ENCODE assay signal across 19 cellular contexts in the genomic region with DNA sequence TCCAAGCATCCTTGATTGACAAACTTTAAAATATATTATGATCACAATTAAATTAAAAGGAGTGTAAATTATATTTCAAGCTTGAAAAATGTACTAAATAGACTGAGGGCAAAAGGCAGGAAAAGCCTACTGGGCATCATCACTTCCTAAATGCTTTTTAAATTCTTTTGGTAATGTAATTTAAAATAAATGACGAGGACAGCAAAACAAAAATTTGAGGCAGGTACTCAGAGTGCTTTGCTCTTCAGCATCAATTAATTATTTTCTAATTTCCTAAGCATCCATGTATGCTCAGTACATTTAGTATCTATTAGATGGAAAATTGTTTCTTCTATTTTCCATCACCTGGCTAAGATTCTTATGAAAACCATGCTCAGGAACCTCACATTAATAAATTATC. TPM values are rescaled to one million over a fixed set of nuclear protein-coding genes. Genes with fewer than 3 reads are reported as not detected.
A peak's percentile ranks its signal among the peaks of the same experiment; 100 is the strongest.
DNase-seq lines count a peak whose midpoint lies in the region; ATAC-seq and TF ChIP-seq lines count a peak whose summit lies in the region.
"Had no signal": no experiment of that assay in that cellular context is flagged by ENCODE, and none has a peak within 500 bp of the region (broad histone marks: within the 10 kb centered on the region; RNA-seq: fewer than 3 reads in every experiment).

No MANE protein-coding gene starts in this region.

- peaks cover 6% of the 10 kb centered on the region for H4K20me1 ChIP-seq in SK-N-SH (ENCODE audit: insufficient read depth)

- H3K36me3 Mint-ChIP-seq in CD4-positive, alpha-beta T cell (ENCODE audit: low read depth) = peaks cover 50% of the 10 kb centered on the region
- H3K36me3 Mint-ChIP-seq in activated T-helper 1 cell treated with anti-CD3 and anti-CD28 coated beads, Interleukin-12 subunit alpha, Interleukin-12 subunit beta, Interleukin-2, Interleukin-4 antibody, amounts not matched to agents 30 ng/mL and 10 ng/mL and 1 ng/mL, durations not matched to agents 14 hours and 24 hours and 36 hours (ENCODE audit: low read depth) = peaks cover 56% of the 10 kb centered on the region

- TF ChIP-seq EP300 in SK-N-SH (IDR thresholded peaks at IDR 0.05; ENCODE audit: borderline replicate concordance in 1 of 2, low read depth in 1 of 2, low read length in 1 of 2) = no peak

- peaks cover 5% of the 10 kb centered on the region for H3K79me1 ChIP-seq in mesenchymal stem cell (replicated peaks; ENCODE audit: low read length, poor library complexity, severe bottlenecking)

- H3K14ac ChIP-seq in mesenchymal stem cell (ENCODE audit: low read length in 2 of 2) = no peak overlapping the region

- DNase-seq in SK-N-SH (no peak), mesenchymal stem cell (no peak), foreskin keratinocyte (no peak), COLO668 (lab: John Stamatoyannopoulos, UW; ENCODE audit: unreplicated experiment) (no peak)
- DNase-seq in CD4-positive, alpha-beta T cell = no peak
- DNase-seq in activated T-helper 1 cell treated with anti-CD3 and anti-CD28 coated beads, Interleukin-12 subunit alpha, Interleukin-12 subunit beta, Interleukin-2, Interleukin-4 antibody, amounts not matched to agents 30 ng/mL and 10 ng/mL and 1 ng/mL, durations not matched to agents 14 hours and 24 hours and 36 hours (ENCODE audit: low spot score) = no peak
- DNase-seq: body of pancreas; naive B cell; NCI-H1105 treated with DMSO at 0.1 percent for 48 hours; posterior cingulate gyrus; sigmoid colon; stimulated activated naive CD4-positive, alpha-beta T cell treated with Interleukin-2 at 50 U/mL for 16 hours; trophoblast cell had no signal

- no peak overlapping the region for H2BK120ac ChIP-seq in mesenchymal stem cell (ENCODE audit: low read depth, low read length)

- H2BK15ac ChIP-seq in mesenchymal stem cell (ENCODE audit: low read depth, poor library complexity, severe bottlenecking) = no peak overlapping the region

- H3K27ac ChIP-seq in SK-N-SH (ENCODE audit: low read depth in 2 of 2, low read length in 1 of 2) (no peak overlapping the region), mesenchymal stem cell (ENCODE audit: low read length, poor library complexity, severe bottlenecking) (no peak overlapping the region), foreskin keratinocyte (no peak overlapping the region)
- H3K27ac ChIP-seq in CD4-positive, alpha-beta T cell (ENCODE audit: low read depth, low read length) = no peak overlapping the region
- H3K27ac ChIP-seq: 22Rv1, body of pancreas, VCaP had no signal

- H3K4me3 ChIP-seq in SK-N-SH (ENCODE audit: low read depth in 2 of 2, low read length in 1 of 2) (no peak overlapping the region), mesenchymal stem cell (ENCODE audit: insufficient read depth in 1 of 2, low read depth in 1 of 2, low read length in 2 of 2) (peak overlapping the region in 1 of 2 experiments; percentile 89)
- H3K4me3 ChIP-seq: body of pancreas, GM23338, sigmoid colon had no signal

- H2AK5ac ChIP-seq in mesenchymal stem cell (ENCODE audit: low read length, severe bottlenecking) = no peak overlapping the region

- no peak overlapping the region for H2BK12ac ChIP-seq in mesenchymal stem cell (ENCODE audit: low read length in 2 of 2)

- H2BK5ac ChIP-seq in mesenchymal stem cell (ENCODE audit: low read depth, low read length, poor library complexity, severe bottlenecking) = no peak overlapping the region

- POLR2A ChIA-PET in SK-N-SH (lab: Yijun Ruan, JAX) = no interaction called here
- POLR2A ChIA-PET in CD4-positive, alpha-beta T cell (lab: Charles Lee) = interaction anchor here (0.7 to 1.4 kb wide), 2 partner anchors 16 kb away, joined by 3 to 6 read pairs; no protein-coding TSS in a partner anchor

- TF ChIP-seq CTCF in SK-N-SH (IDR thresholded peaks at IDR 0.05) (no peak), foreskin keratinocyte (conservative IDR thresholded peaks at IDR 0.05) (no peak)
- TF ChIP-seq CTCF in CD4-positive, alpha-beta T cell (IDR thresholded peaks at IDR 0.05) = no peak

- H3K27me3 ChIP-seq in SK-N-SH (ENCODE audit: insufficient read depth) (no peaks in the 10 kb centered on the region), mesenchymal stem cell (ENCODE audit: control insufficient read depth in 1 of 2, insufficient read depth in 1 of 2, low read length in 2 of 2) (no peaks in the 10 kb centered on the region), foreskin keratinocyte (no peaks in the 10 kb centered on the region)
- no peaks in the 10 kb centered on the region for H3K27me3 ChIP-seq in CD4-positive, alpha-beta T cell (ENCODE audit: control insufficient read depth, insufficient read depth, low read length)
- H3K27me3 ChIP-seq: body of pancreas, sigmoid colon had no signal

- H3K9me3 ChIP-seq in SK-N-SH = no peaks in the 10 kb centered on the region
- no peaks in the 10 kb centered on the region for H3K9me3 ChIP-seq in CD4-positive, alpha-beta T cell (ENCODE audit: control insufficient read depth, low read length)
- H3K9me3 ChIP-seq in mesenchymal stem cell (ENCODE audit: control insufficient read depth, low read length) = no peaks in the 10 kb centered on the region
- H3K9me3 ChIP-seq: body of pancreas, sigmoid colon had no signal

- H3K9me3 Mint-ChIP-seq in CD4-positive, alpha-beta T cell = no peaks in the 10 kb centered on the region
- H3K9me3 Mint-ChIP-seq in activated T-helper 1 cell treated with anti-CD3 and anti-CD28 coated beads, Interleukin-12 subunit alpha, Interleukin-12 subunit beta, Interleukin-2, Interleukin-4 antibody, amounts not matched to agents 30 ng/mL and 10 ng/mL and 1 ng/mL, durations not matched to agents 14 hours and 24 hours and 36 hours = no peaks in the 10 kb centered on the region
- H3K9me3 Mint-ChIP-seq: GM23338, naive B cell had no signal

- WGBS in SK-N-SH (ENCODE audit: low lambda C conversion rate) = 93% methylated on average over 1 of the region's 1 CpG
- no CpG with 5 or more reads among the region's 1 CpG for WGBS in mesenchymal stem cell

- peak overlapping the region; percentile 65 for H3K4me3 Mint-ChIP-seq in CD4-positive, alpha-beta T cell
- H3K4me3 Mint-ChIP-seq in activated T-helper 1 cell treated with anti-CD3 and anti-CD28 coated beads, Interleukin-12 subunit alpha, Interleukin-12 subunit beta, Interleukin-2, Interleukin-4 antibody, amounts not matched to agents 30 ng/mL and 10 ng/mL and 1 ng/mL, durations not matched to agents 14 hours and 24 hours and 36 hours = peak overlapping the region; percentile 100
- H3K4me3 Mint-ChIP-seq: GM23338, naive B cell had no signal

- no peak overlapping the region for H3K23ac ChIP-seq in mesenchymal stem cell (ENCODE audit: low read length in 2 of 2)

- peaks cover 48% of the 10 kb centered on the region for H3K4me1 Mint-ChIP-seq in CD4-positive, alpha-beta T cell (ENCODE audit: low read depth)
- H3K4me1 Mint-ChIP-seq in activated T-helper 1 cell treated with anti-CD3 and anti-CD28 coated beads, Interleukin-12 subunit alpha, Interleukin-12 subunit beta, Interleukin-2, Interleukin-4 antibody, amounts not matched to agents 30 ng/mL and 10 ng/mL and 1 ng/mL, durations not matched to agents 14 hours and 24 hours and 36 hours (ENCODE audit: low read depth) = peaks cover 27% of the 10 kb centered on the region

- H4K91ac ChIP-seq in mesenchymal stem cell (ENCODE audit: low read length) = no peak overlapping the region

- CTCF ChIA-PET in SK-N-SH (lab: Yijun Ruan, JAX) = interaction anchor here (0.8 to 1.5 kb wide), 2 partner anchors 15 to 232 kb away, joined by 3 to 4 read pairs; no protein-coding TSS in a partner anchor
- CTCF ChIA-PET in CD4-positive, alpha-beta T cell (lab: Charles Lee) = interaction anchor here (1.0 kb wide), 1 partner anchor 24 kb away, joined by 3 read pairs; no protein-coding TSS in a partner anchor

- no peak overlapping the region for H3K18ac ChIP-seq in mesenchymal stem cell (ENCODE audit: low read depth in 1 of 2, low read length in 2 of 2)

- peaks cover 4% of the 10 kb centered on the region for H3F3A ChIP-seq in SK-N-SH (replicated peaks; ENCODE audit: insufficient read depth)

- no peak overlapping the region for H3K27ac Mint-ChIP-seq in CD4-positive, alpha-beta T cell
- H3K27ac Mint-ChIP-seq in activated T-helper 1 cell treated with anti-CD3 and anti-CD28 coated beads, Interleukin-12 subunit alpha, Interleukin-12 subunit beta, Interleukin-2, Interleukin-4 antibody, amounts not matched to agents 30 ng/mL and 10 ng/mL and 1 ng/mL, durations not matched to agents 14 hours and 24 hours and 36 hours = no peak overlapping the region
- H3K27ac Mint-ChIP-seq: GM23338, naive B cell had no signal

- no peak overlapping the region for H2AFZ ChIP-seq in SK-N-SH (ENCODE audit: low read depth)
- H2AFZ ChIP-seq in mesenchymal stem cell (ENCODE audit: low read depth, low read length) = no peak overlapping the region
- H2AFZ ChIP-seq: GM23338 had no signal

- intact Hi-C loops in CD4-positive, alpha-beta T cell (cut with DNase I, micrococcal nuclease) = loop anchor here (5.0 to 10.0 kb wide), 2 partner anchors 171 to 341 kb away; no protein-coding TSS in a partner anchor
- intact Hi-C loops in activated T-helper 1 cell treated with anti-CD3 and anti-CD28 coated beads, Interleukin-12 subunit alpha, Interleukin-12 subunit beta, Interleukin-2, Interleukin-4 antibody, amounts not matched to agents 30 ng/mL and 10 ng/mL and 1 ng/mL, durations not matched to agents 14 hours and 24 hours and 36 hours (cut with micrococcal nuclease) = loop anchor here (10.0 kb wide), 1 partner anchor 1201 kb away; no protein-coding TSS in a partner anchor

- H3K4ac ChIP-seq in mesenchymal stem cell (ENCODE audit: low read depth in 1 of 2, low read length in 2 of 2) = no peak overlapping the region

- H3K36me3 ChIP-seq in SK-N-SH (replicated peaks in 1 of 2; ENCODE audit: control insufficient read depth in 1 of 2, insufficient read depth in 2 of 2, low read length in 1 of 2) (peaks cover 27 to 53% of the 10 kb centered on the region in 2 experiments), mesenchymal stem cell (ENCODE audit: control insufficient read depth in 1 of 2, insufficient read depth in 2 of 2, low read depth in 1 of 2, low read length in 2 of 2) (peaks cover 0 to 83% of the 10 kb centered on the region in 2 experiments)

- H3K4me2 ChIP-seq in SK-N-SH = no peak overlapping the region
- no peak overlapping the region for H3K4me2 ChIP-seq in mesenchymal stem cell (ENCODE audit: low read length, poor library complexity, severe bottlenecking)
- H3K4me2 ChIP-seq: GM23338 had no signal

- no peak overlapping the region for H4K8ac ChIP-seq in mesenchymal stem cell (ENCODE audit: low read length)

- H3K79me2 ChIP-seq in SK-N-SH (ENCODE audit: insufficient read depth) = peaks cover 88% of the 10 kb centered on the region

- H3K27me3 Mint-ChIP-seq in CD4-positive, alpha-beta T cell = no peaks in the 10 kb centered on the region
- H3K27me3 Mint-ChIP-seq in activated T-helper 1 cell treated with anti-CD3 and anti-CD28 coated beads, Interleukin-12 subunit alpha, Interleukin-12 subunit beta, Interleukin-2, Interleukin-4 antibody, amounts not matched to agents 30 ng/mL and 10 ng/mL and 1 ng/mL, durations not matched to agents 14 hours and 24 hours and 36 hours (ENCODE audit: insufficient read depth) = no peaks in the 10 kb centered on the region
- H3K27me3 Mint-ChIP-seq: naive B cell had no signal

- H3K4me1 ChIP-seq in SK-N-SH (ENCODE audit: control insufficient read depth in 1 of 2, insufficient read depth in 2 of 2, low read depth in 1 of 2, low read length in 1 of 2) (peaks cover 4 to 7% of the 10 kb centered on the region in 2 experiments; a peak in 3 of 4 replicates), mesenchymal stem cell (ENCODE audit: control insufficient read depth, insufficient read depth, low read depth, low read length) (no peaks in the 10 kb centered on the region), foreskin keratinocyte (peaks cover 10% of the 10 kb centered on the region)

- TF ChIP-seq RAD21 in SK-N-SH (IDR thresholded peaks at IDR 0.05; ENCODE audit: low read length) = no peak

- H3K9ac ChIP-seq in SK-N-SH (no peak overlapping the region), mesenchymal stem cell (ENCODE audit: low read length) (peak overlapping the region; percentile 100)

- ATAC-seq in SK-N-SH treated with all-trans-retinoic acid at 6 μM for 48 hours (no peak), GM18520 (IDR thresholded peaks at IDR 0.05; ENCODE audit: unreplicated experiment) (no peak), foreskin keratinocyte (no peak)
- ATAC-seq in CD4-positive, alpha-beta T cell (ENCODE audit: poor library complexity) = no peak
- ATAC-seq: body of pancreas, GM23338, Right ventricle myocardium inferior had no signal

- H3K9me2 ChIP-seq in SK-N-SH = no peaks in the 10 kb centered on the region

RNA-seq across cellular contexts. Expression of a gene that starts 5.2 kb away (rescaled TPM):
- 4.4 and 5.1 TPM in 2 replicates for polyA plus RNA-seq in SK-N-SH (2012; rRNA removed)
- polyA plus RNA-seq in SK-N-SH (2012; cell fraction: cytosol; rRNA removed) = 3.5 TPM in 2 replicates
- 13.9 and 16.6 TPM in 2 replicates for polyA plus RNA-seq in SK-N-SH (2012; cell fraction: nucleus; rRNA removed)
- total RNA-seq in CD4-positive, alpha-beta T cell = 100 to 1,000 TPM; 112 to 124 TPM
- 213 and 235 TPM in 2 replicates for total RNA-seq in activated T-helper 1 cell treated with anti-CD3 and anti-CD28 coated beads, Interleukin-12 subunit alpha, Interleukin-12 subunit beta, Interleukin-2, Interleukin-4 antibody, amounts not matched to agents 30 ng/mL and 10 ng/mL and 1 ng/mL, durations not matched to agents 14 hours and 24 hours and 36 hours
- polyA plus RNA-seq in mesenchymal stem cell (2013, experiment 1 of 2) = 19.3 TPM
- 16.9 TPM for polyA plus RNA-seq in mesenchymal stem cell (2013, experiment 2 of 2)
- total RNA-seq in foreskin keratinocyte = 5.3 and 8.2 TPM in 2 replicates
- polyA plus RNA-seq in foreskin keratinocyte = 3.3 TPM in 2 replicates

Comparison
In these comparisons a context has a peak if more than half of its experiments do, and no peak if none do; other contexts are left out.
1. RNA of a gene that starts 5.2 kb away (total RNA-seq): 213 to 235 TPM in activated T-helper 1 cell treated with anti-CD3 and anti-CD28 coated beads, Interleukin-12 subunit alpha, Interleukin-12 subunit beta, Interleukin-2, Interleukin-4 antibody, amounts not matched to agents 30 ng/mL and 10 ng/mL and 1 ng/mL, durations not matched to agents 14 hours and 24 hours and 36 hours and 112 to 124 TPM in CD4-positive, alpha-beta T cell; 5.3 to 8.2 TPM in foreskin keratinocyte; every median in the first group is over 10 times any median in the second.